1 cellular context compared by ENCODE assay signal in genomic region chr14:41566864-41567263, GRCh38. TPM values are rescaled to one million over a fixed set of nuclear protein-coding genes. Genes with fewer than 3 reads are reported as not detected.
"Had no signal": no experiment of that assay in that cellular context is flagged by ENCODE, and none has a peak within 500 bp of the region (broad histone marks: within the 10 kb centered on the region; RNA-seq: fewer than 3 reads in every experiment).

No MANE protein-coding gene starts in this region.

RNA-seq across cellular contexts. Expression of gene LRFN5, which starts 39.8 kb away (rescaled TPM):
- total RNA-seq: G401 had no signal
